1 cellular context compared by ENCODE assay signal in genomic region chr1:155978325-155978972, GRCh38.
TF ChIP-seq lines count a peak whose summit lies in the region.

TSS of gene ARHGEF2 (minus strand) at chr1:155978547. CDS start at chr1:155978427, 120 bp downstream.

TF ChIP-seq in K562, 482 proteins besides CTCF, POLR2A, EP300 and RAD21 (continued from another document and continues in another):
- no peak for TF ChIP-seq MBD1 (CRISPR knock-in tag; IDR thresholded peaks at IDR 0.05)
- TF ChIP-seq POLR2B (IDR thresholded peaks at IDR 0.05; ENCODE audit: low read depth, partially characterized antibody): peak; percentile 52
- TF ChIP-seq GTF2E2 (tag; IDR thresholded peaks at IDR 0.05): no peak
- peak; percentile 70 for TF ChIP-seq ETV1 (tag; conservative IDR thresholded peaks at IDR 0.05; ENCODE audit: low read depth)
- no peak for TF ChIP-seq ZKSCAN3 (CRISPR knock-in tag; IDR thresholded peaks at IDR 0.05)
- no peak for TF ChIP-seq ZFP36 (IDR thresholded peaks at IDR 0.05; ENCODE audit: low read depth, low read length, partially characterized antibody)
- peak; percentile 78 for TF ChIP-seq TAF1 (IDR thresholded peaks at IDR 0.05; ENCODE audit: control insufficient read depth, extremely low read depth, insufficient read depth, low read length, severe bottlenecking)
- TF ChIP-seq ETS1 (conservative IDR thresholded peaks at IDR 0.05; ENCODE audit: control insufficient read depth, low read depth, low read length): peak; percentile 64; the same call in 1 of the 2 replicates
- no peak for TF ChIP-seq SMARCA5 (IDR thresholded peaks at IDR 0.05)
- TF ChIP-seq ZNF431 (CRISPR knock-in tag; IDR thresholded peaks at IDR 0.05): peak; percentile 55; the same call in 1 of the 2 replicates
- TF ChIP-seq ZNF174 (CRISPR knock-in tag; IDR thresholded peaks at IDR 0.05): no peak
- no peak for TF ChIP-seq ZBTB9 (CRISPR knock-in tag; IDR thresholded peaks at IDR 0.05)
- no peak for TF ChIP-seq CHD2 (IDR thresholded peaks at IDR 0.05; ENCODE audit: low read depth, low read length)
- TF ChIP-seq HBP1 (CRISPR knock-in tag; IDR thresholded peaks at IDR 0.05): no peak; the same call in 1 of the 2 replicates
- no peak for TF ChIP-seq TSC22D4 (tag; IDR thresholded peaks at IDR 0.05)
- peak in 1 of 2 experiments; percentile 6; a peak in 1 of 4 replicates for TF ChIP-seq TRIM24 (IDR thresholded peaks at IDR 0.05)
- TF ChIP-seq ZBTB1 (CRISPR knock-in tag; IDR thresholded peaks at IDR 0.05; ENCODE audit: borderline replicate concordance, low read depth): peak; percentile 43; the same call in 1 of the 2 replicates
- no peak for TF ChIP-seq NR2C1 (IDR thresholded peaks at IDR 0.05)
- TF ChIP-seq NR2C1 (tag; IDR thresholded peaks at IDR 0.05): 0 out of 2 replicates have a peak, but pooled peaks have one; percentile 17
- no peak for TF ChIP-seq ZNF592 (IDR thresholded peaks at IDR 0.05)
- no peak for TF ChIP-seq ZNF184 (CRISPR knock-in tag; IDR thresholded peaks at IDR 0.05)
- peak; percentile 96 for TF ChIP-seq VEZF1 (CRISPR knock-in tag; IDR thresholded peaks at IDR 0.05)
- no peak for TF ChIP-seq KLF10 (CRISPR knock-in tag; IDR thresholded peaks at IDR 0.05)
- TF ChIP-seq MNT (conservative IDR thresholded peaks at IDR 0.05): peak; percentile 72 to 83
- TF ChIP-seq ZNF140 (CRISPR knock-in tag; IDR thresholded peaks at IDR 0.05): no peak
- TF ChIP-seq CREB5 (CRISPR knock-in tag; IDR thresholded peaks at IDR 0.05): no peak
- TF ChIP-seq ZNF785 (CRISPR knock-in tag; IDR thresholded peaks at IDR 0.05): no peak
- TF ChIP-seq ZNF717 (CRISPR knock-in tag; IDR thresholded peaks at IDR 0.05): no peak
- 0 out of 2 replicates have a peak, but pooled peaks have one; percentile 67 for TF ChIP-seq LCOR (CRISPR knock-in tag; IDR thresholded peaks at IDR 0.05)
- no peak for TF ChIP-seq ZNF583 (CRISPR knock-in tag; IDR thresholded peaks at IDR 0.05)
- TF ChIP-seq CBX3 (IDR thresholded peaks at IDR 0.05; ENCODE audit: borderline replicate concordance in 1 of 2, low read length in 2 of 2): peak in 1 of 2 experiments; percentile 12; a peak in 1 of 3 replicates
- TF ChIP-seq JUND (IDR thresholded peaks at IDR 0.05; ENCODE audit: borderline replicate concordance, low read depth, low read length): no peak
- no peak for TF ChIP-seq JUND (tag; IDR thresholded peaks at IDR 0.05; ENCODE audit: borderline replicate concordance, low read depth, low read length)
- TF ChIP-seq E2F5 (CRISPR knock-in tag; IDR thresholded peaks at IDR 0.05): no peak
- no peak for TF ChIP-seq CREBBP (IDR thresholded peaks at IDR 0.05; ENCODE audit: low read depth, low read length)
- no peak for TF ChIP-seq TRIM28 (IDR thresholded peaks at IDR 0.05)
- no peak for TF ChIP-seq KLF16 (IDR thresholded peaks at IDR 0.05)
- no peak for TF ChIP-seq NFE2L1 (tag; IDR thresholded peaks at IDR 0.05; ENCODE audit: borderline replicate concordance, low read depth)
- peak; percentile 51; the same call in 1 of the 2 replicates for TF ChIP-seq GABPB1 (CRISPR knock-in tag; IDR thresholded peaks at IDR 0.05)
- no peak for TF ChIP-seq NFXL1 (CRISPR knock-in tag; IDR thresholded peaks at IDR 0.05)
- peak; percentile 52 for TF ChIP-seq RBBP5 (IDR thresholded peaks at IDR 0.05; ENCODE audit: borderline replicate concordance, insufficient read depth, low read length, poor library complexity, severe bottlenecking)
- TF ChIP-seq MIER1 (IDR thresholded peaks at IDR 0.05; ENCODE audit: low read depth): no peak
- TF ChIP-seq KHSRP (IDR thresholded peaks at IDR 0.05): no peak
- peak; percentile 84; the same call in 1 of the 2 replicates for TF ChIP-seq BRD4 (IDR thresholded peaks at IDR 0.05)
- TF ChIP-seq OTX1 (CRISPR knock-in tag; IDR thresholded peaks at IDR 0.05): no peak
- no peak for TF ChIP-seq ZNF75A (CRISPR knock-in tag; IDR thresholded peaks at IDR 0.05)
- TF ChIP-seq NFIC (IDR thresholded peaks at IDR 0.05): no peak; the same call in 1 of the 2 replicates
- TF ChIP-seq SREBF2 (CRISPR knock-in tag; IDR thresholded peaks at IDR 0.05): no peak
- no peak for TF ChIP-seq THRA (IDR thresholded peaks at IDR 0.05)
- peak; percentile 47 for TF ChIP-seq POLR2AphosphoS5 (IDR thresholded peaks at IDR 0.05; ENCODE audit: control insufficient read depth, insufficient read depth, low read depth, low read length)
- TF ChIP-seq SPI1 (IDR thresholded peaks at IDR 0.05; ENCODE audit: borderline replicate concordance, low read depth, low read length): peak; percentile 96
- no peak for TF ChIP-seq ZNF436 (CRISPR knock-in tag; IDR thresholded peaks at IDR 0.05)
- no peak for TF ChIP-seq USF1 (CRISPR knock-in tag; IDR thresholded peaks at IDR 0.05)
